ENCODE assay signal across 20 cellular contexts in the genomic region with DNA sequence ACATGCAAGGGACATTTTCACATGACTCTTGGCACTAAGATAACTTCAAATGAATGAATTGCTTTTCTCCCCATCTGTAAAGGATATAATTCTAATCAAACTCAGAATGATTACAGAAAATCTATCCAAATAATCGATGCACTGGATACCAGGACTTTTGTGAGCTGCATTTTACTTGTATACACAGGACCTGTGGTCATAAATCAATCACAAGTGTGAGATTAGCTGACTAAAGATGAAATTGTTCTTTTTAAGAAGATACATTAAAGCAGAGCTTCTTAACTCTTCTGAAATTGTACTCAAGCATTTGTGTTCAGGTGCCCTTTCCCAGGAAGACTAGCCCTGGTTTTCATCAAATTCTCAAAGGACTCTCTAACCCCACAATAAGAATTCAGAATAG.
DNase-seq lines count a peak whose midpoint lies in the region; ATAC-seq, FAIRE-seq and TF ChIP-seq lines count a peak whose summit lies in the region.
"Had no signal": no experiment of that assay in that cellular context is flagged by ENCODE, and none has a peak within 500 bp of the region (broad histone marks: within the 10 kb centered on the region; RNA-seq: fewer than 3 reads in every experiment).

No MANE protein-coding gene starts in this region.

- H4K20me1 ChIP-seq in BLaER1 treated with 17β-estradiol and CSF1 and Interleukin-3, amounts not matched to agents 10 nM and 100 nM: peaks cover 0 to 20% (median 0%) of the 10 kb centered on the region in 11 experiments; a peak in 4 of 22 replicates
- H4K20me1 ChIP-seq in Karpas-422 (ENCODE audit: insufficient read depth, low read depth, low read length) (peaks cover 21% of the 10 kb centered on the region; the same call in 1 of the 2 replicates), K562 (replicated peaks; ENCODE audit: control insufficient read depth, insufficient read depth, low read length) (no peaks in the 10 kb centered on the region)

- intact Hi-C loops in K562 (cut with micrococcal nuclease) (no loop called here), thyroid gland (cut with DNase I) (no loop called here)

- no peak overlapping the region for H3K4me3 Mint-ChIP-seq in stimulated activated effector memory CD8-positive, alpha-beta T cell treated with anti-CD3 and anti-CD28 coated beads, Interleukin-12 subunit alpha, Interleukin-12 subunit beta, amount 100 ng/mL, for 72 hours
- H3K4me3 Mint-ChIP-seq: B cell; CD4-positive, alpha-beta T cell; GM23338 had no signal

- H3K9me3 ChIP-seq in BLaER1 treated with 17β-estradiol and CSF1 and Interleukin-3, amounts not matched to agents 10 nM and 100 nM (replicated peaks in 1 of 11): no peaks in the 10 kb centered on the region
- H3K9me3 ChIP-seq in Karpas-422 (ENCODE audit: low read length) (no peaks in the 10 kb centered on the region), K562 (replicated peaks; ENCODE audit: control insufficient read depth, insufficient read depth, low read depth, low read length) (no peaks in the 10 kb centered on the region), thyroid gland (no peaks in the 10 kb centered on the region)
- H3K9me3 ChIP-seq: Caco-2 had no signal

- no peak for TF ChIP-seq POLR2A in K562 (conservative IDR thresholded peaks at IDR 0.05)
- TF ChIP-seq POLR2A in GM12892 (IDR thresholded peaks at IDR 0.05; ENCODE audit: low read depth, low read length): no peak
- TF ChIP-seq POLR2A in thyroid gland (IDR thresholded peaks at IDR 0.05): no peak

- H3K36me3 ChIP-seq in BLaER1 treated with 17β-estradiol and CSF1 and Interleukin-3, amounts not matched to agents 10 nM and 100 nM: peaks cover 6 to 42% (median 26%) of the 10 kb centered on the region in 11 experiments; a peak in 17 of 22 replicates
- H3K36me3 ChIP-seq in Karpas-422 (ENCODE audit: insufficient read depth, low read length): peaks cover 76% of the 10 kb centered on the region
- no peaks in the 10 kb centered on the region for H3K36me3 ChIP-seq in K562 (ENCODE audit: control insufficient read depth, insufficient read depth, low read length)
- peaks cover 61 to 67% of the 10 kb centered on the region in 2 donors for H3K36me3 ChIP-seq in thyroid gland

- DNase-seq in Karpas-422 (no peak), K562 (ENCODE audit: extremely low read depth in 1 of 4, low spot score in 3 of 4) (no peak), GM12892 (ENCODE audit: insufficient read length) (no peak), thyroid gland (no peak)
- no peak for DNase-seq in stimulated activated effector memory CD8-positive, alpha-beta T cell treated with anti-CD3 and anti-CD28 coated beads, Interleukin-12 subunit alpha, Interleukin-12 subunit beta, amount 100 ng/mL, for 72 hours (ENCODE audit: low spot score in 2 of 2)
- DNase-seq: 8988T; Caco-2; CD4-positive, alpha-beta T cell; DMS153; DMS79; GF-D8; H7 had no signal

- H3K9me1 ChIP-seq in K562 (ENCODE audit: control insufficient read depth, insufficient read depth, low read length): no peaks in the 10 kb centered on the region

- no peak overlapping the region for H3K27ac ChIP-seq in BLaER1 treated with 17β-estradiol and CSF1 and Interleukin-3, amounts not matched to agents 10 nM and 100 nM
- H3K27ac ChIP-seq in Karpas-422 (ENCODE audit: low read length) (peak overlapping the region; percentile 70), K562 (ENCODE audit: extremely low read depth, low read depth, low read length) (no peak overlapping the region), thyroid gland (no peak overlapping the region)
- H3K27ac ChIP-seq: C4-2B, KMS-11 had no signal

- WGBS in K562 (ENCODE audit: insufficient coverage, low coverage, missing lambda C conversion rate): 19% methylated on average over 1 of the region's 1 CpG
- 93 to 100% methylated on average over 1 of the region's 1 CpG for WGBS in thyroid gland, 2 donors

- H3K27me3 ChIP-seq in BLaER1 treated with 17β-estradiol and CSF1 and Interleukin-3, amounts not matched to agents 10 nM and 100 nM: peaks cover 0 to 23% (median 5%) of the 10 kb centered on the region in 11 experiments; a peak in 5 of 22 replicates
- H3K27me3 ChIP-seq in Karpas-422 (ENCODE audit: low read length): no peaks in the 10 kb centered on the region
- H3K27me3 ChIP-seq in K562 (ENCODE audit: control insufficient read depth in 2 of 2, insufficient read depth in 2 of 2, low read length in 2 of 2): no peaks in the 10 kb centered on the region; a peak in 1 of 5 replicates
- no peaks in the 10 kb centered on the region for H3K27me3 ChIP-seq in thyroid gland

- H3K9me3 Mint-ChIP-seq in stimulated activated effector memory CD8-positive, alpha-beta T cell treated with anti-CD3 and anti-CD28 coated beads, Interleukin-12 subunit alpha, Interleukin-12 subunit beta, amount 100 ng/mL, for 72 hours: no peaks in the 10 kb centered on the region
- H3K9me3 Mint-ChIP-seq: CD4-positive, alpha-beta T cell; GM23338 had no signal

- peak overlapping the region in 8 of 11 experiments; percentile 57 to 89 (median 73); a peak in 16 of 22 replicates for H3K4me2 ChIP-seq in BLaER1 treated with 17β-estradiol and CSF1 and Interleukin-3, amounts not matched to agents 10 nM and 100 nM
- peak overlapping the region; percentile 17 for H3K4me2 ChIP-seq in Karpas-422 (ENCODE audit: low read depth, low read length, poor library complexity, severe bottlenecking)
- H3K4me2 ChIP-seq in K562 (ENCODE audit: insufficient read depth, low read length): no peak overlapping the region
- H3K4me2 ChIP-seq: GM23338, KMS-11 had no signal

- peaks cover 19 to 54% (median 46%) of the 10 kb centered on the region in 10 experiments for H3K4me1 ChIP-seq in BLaER1 treated with 17β-estradiol and CSF1 and Interleukin-3, amounts not matched to agents 10 nM and 100 nM
- H3K4me1 ChIP-seq in Karpas-422 (ENCODE audit: low read length): peaks cover 93% of the 10 kb centered on the region
- no peaks in the 10 kb centered on the region for H3K4me1 ChIP-seq in K562 (replicated peaks in 1 of 2; ENCODE audit: control insufficient read depth in 2 of 2, insufficient read depth in 2 of 2, low read length in 2 of 2)
- no peaks in the 10 kb centered on the region for H3K4me1 ChIP-seq in thyroid gland
- H3K4me1 ChIP-seq: Caco-2 had no signal

- H3K4me1 Mint-ChIP-seq in stimulated activated effector memory CD8-positive, alpha-beta T cell treated with anti-CD3 and anti-CD28 coated beads, Interleukin-12 subunit alpha, Interleukin-12 subunit beta, amount 100 ng/mL, for 72 hours: peaks cover 12% of the 10 kb centered on the region
- H3K4me1 Mint-ChIP-seq: GM23338 had no signal

- FAIRE-seq in K562 (lab: Jason Lieb, UNC) (no peak), GM12892 (lab: Jason Lieb, UNC) (no peak)
- FAIRE-seq: D721Med had no signal

- H2AFZ ChIP-seq in Karpas-422 (ENCODE audit: low read length) (no peak overlapping the region), K562 (ENCODE audit: low read depth, low read length) (no peak overlapping the region)
- H2AFZ ChIP-seq: GM23338 had no signal

- no peak overlapping the region for H3K4me3 ChIP-seq in BLaER1 treated with 17β-estradiol and CSF1 and Interleukin-3, amounts not matched to agents 10 nM and 100 nM
- H3K4me3 ChIP-seq in Karpas-422 (ENCODE audit: low read length) (no peak overlapping the region), K562 (no peak overlapping the region), thyroid gland (replicated peaks in 1 of 3) (no peak overlapping the region)
- H3K4me3 ChIP-seq: GM23338 had no signal

- POLR2A ChIA-PET in K562 (lab: Yijun Ruan, JAX): no interaction called here

- H3K36me3 Mint-ChIP-seq in stimulated activated effector memory CD8-positive, alpha-beta T cell treated with anti-CD3 and anti-CD28 coated beads, Interleukin-12 subunit alpha, Interleukin-12 subunit beta, amount 100 ng/mL, for 72 hours: peaks cover 73% of the 10 kb centered on the region

- no TSS peak for BruUV-seq in K562 (replicated peaks; lab: Mats Ljungman, UMichigan)

- no peak for TF ChIP-seq CTCF in K562 (IDR thresholded peaks at IDR 0.05 in 2 of 3, conservative IDR thresholded peaks at IDR 0.05 in 1 of 3; ENCODE audit: insufficient read depth in 2 of 3, low read depth in 1 of 3, low read length in 3 of 3)
- TF ChIP-seq CTCF in thyroid gland (IDR thresholded peaks at IDR 0.05): no peak

- peak overlapping the region; percentile 1 for H3K27ac Mint-ChIP-seq in stimulated activated effector memory CD8-positive, alpha-beta T cell treated with anti-CD3 and anti-CD28 coated beads, Interleukin-12 subunit alpha, Interleukin-12 subunit beta, amount 100 ng/mL, for 72 hours
- H3K27ac Mint-ChIP-seq: B cell; CD4-positive, alpha-beta T cell; GM23338 had no signal

- ATAC-seq in K562 (no peak), GM19455 (IDR thresholded peaks at IDR 0.05; ENCODE audit: unreplicated experiment) (no peak)
- ATAC-seq in stimulated activated effector memory CD8-positive, alpha-beta T cell treated with anti-CD3 and anti-CD28 coated beads, Interleukin-12 subunit alpha, Interleukin-12 subunit beta, amount 100 ng/mL, for 72 hours: no peak
- ATAC-seq: GM23338, HCT116 had no signal

- H3K9me2 ChIP-seq in Karpas-422 (replicated peaks; ENCODE audit: insufficient read depth, low read length): no peaks in the 10 kb centered on the region

- in situ Hi-C loops in K562 (cut with MboI): no loop called here

- TF ChIP-seq EP300 in K562 (IDR thresholded peaks at IDR 0.05; ENCODE audit: low read length): no peak

- CTCF ChIA-PET in K562 (lab: Yijun Ruan, JAX; ENCODE audit: low intra/inter-chr PET ratio): no interaction called here

- H3K9ac ChIP-seq in BLaER1 treated with 17β-estradiol and CSF1 and Interleukin-3, amounts not matched to agents 10 nM and 100 nM: no peak overlapping the region
- H3K9ac ChIP-seq in Karpas-422 (ENCODE audit: low read length) (peak overlapping the region; percentile 13), K562 (ENCODE audit: insufficient read depth in 1 of 2, low read depth in 2 of 2, low read length in 2 of 2) (no peak overlapping the region)
- H3K9ac ChIP-seq: KMS-11 had no signal

- no peak for TF ChIP-seq RAD21 in K562 (CRISPR knock-in tag; conservative IDR thresholded peaks at IDR 0.05 in 1 of 2, IDR thresholded peaks at IDR 0.05 in 1 of 2)

- peaks cover 99% of the 10 kb centered on the region for H3K79me2 ChIP-seq in Karpas-422 (ENCODE audit: low read length)
- no peaks in the 10 kb centered on the region for H3K79me2 ChIP-seq in K562 (ENCODE audit: control insufficient read depth, insufficient read depth, low read length)

TF ChIP-seq in K562, 482 proteins besides CTCF, POLR2A, EP300 and RAD21 (continues in another document):
- TF ChIP-seq, protein P1, sequence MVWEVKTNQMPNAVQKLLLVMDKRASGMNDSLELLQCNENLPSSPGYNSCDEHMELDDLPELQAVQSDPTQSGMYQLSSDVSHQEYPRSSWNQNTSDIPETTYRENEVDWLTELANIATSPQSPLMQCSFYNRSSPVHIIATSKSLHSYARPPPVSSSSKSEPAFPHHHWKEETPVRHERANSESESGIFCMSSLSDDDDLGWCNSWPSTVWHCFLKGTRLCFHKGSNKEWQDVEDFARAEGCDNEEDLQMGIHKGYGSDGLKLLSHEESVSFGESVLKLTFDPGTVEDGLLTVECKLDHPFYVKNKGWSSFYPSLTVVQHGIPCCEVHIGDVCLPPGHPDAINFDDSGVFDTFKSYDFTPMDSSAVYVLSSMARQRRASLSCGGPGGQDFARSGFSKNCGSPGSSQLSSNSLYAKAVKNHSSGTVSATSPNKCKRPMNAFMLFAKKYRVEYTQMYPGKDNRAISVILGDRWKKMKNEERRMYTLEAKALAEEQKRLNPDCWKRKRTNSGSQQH (CRISPR knock-in tag; IDR thresholded peaks at IDR 0.05): no peak
- TF ChIP-seq MEIS2 (IDR thresholded peaks at IDR 0.05; ENCODE audit: partially characterized antibody): peak; percentile 60
